Comparison of ENCODE assay signal across 14 cellular contexts in the genomic region with DNA sequence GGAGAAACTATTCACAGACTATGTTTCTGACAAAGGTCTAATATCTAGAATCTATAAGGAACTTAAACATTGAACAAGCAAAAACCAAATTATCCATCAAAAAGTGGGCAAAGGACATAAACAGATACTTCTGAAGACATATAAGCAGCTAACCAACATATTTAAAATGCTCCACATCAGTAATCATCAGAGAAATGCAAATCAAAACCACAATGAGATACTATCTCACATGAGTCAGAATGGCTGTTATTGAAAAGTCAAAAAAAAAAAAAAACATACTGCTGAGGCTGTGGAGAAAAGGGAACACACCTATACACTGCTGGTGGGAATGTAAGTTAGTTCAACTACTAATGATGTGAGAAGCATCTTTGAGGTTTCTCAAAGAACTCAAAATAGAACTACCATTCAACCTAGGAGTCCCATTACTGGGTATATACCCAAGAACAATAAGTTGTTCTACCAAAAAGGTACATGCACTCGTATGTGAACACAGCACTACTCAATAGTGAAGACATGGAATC.
DNase-seq lines count a peak whose midpoint lies in the region; ATAC-seq and TF ChIP-seq lines count a peak whose summit lies in the region.
"Had no signal": no experiment of that assay in that cellular context is flagged by ENCODE, and none has a peak within 500 bp of the region (broad histone marks: within the 10 kb centered on the region; RNA-seq: fewer than 3 reads in every experiment).

No MANE protein-coding gene starts in this region.

- H3K27ac ChIP-seq in osteoblast (ENCODE audit: low read depth, low read length), result no peak overlapping the region
- H3K27ac ChIP-seq: left ventricle myocardium inferior had no signal

- H3K36me3 ChIP-seq in adipocyte (ENCODE audit: control insufficient read depth, insufficient read depth, low read length, severe bottlenecking) (no peaks in the 10 kb centered on the region), osteoblast (ENCODE audit: insufficient read depth, low read length) (no peaks in the 10 kb centered on the region)
- H3K36me3 ChIP-seq: left ventricle myocardium inferior had no signal

- peak; percentile 95 for ATAC-seq in GM18868 (IDR thresholded peaks at IDR 0.05; ENCODE audit: unreplicated experiment)
- ATAC-seq in HG03354 (IDR thresholded peaks at IDR 0.05; ENCODE audit: poor library complexity, severe bottlenecking, unreplicated experiment), result peak; percentile 45
- ATAC-seq in GM21367 (IDR thresholded peaks at IDR 0.05; ENCODE audit: unreplicated experiment), result no peak
- no peak for ATAC-seq in HG03520 (IDR thresholded peaks at IDR 0.05; ENCODE audit: unreplicated experiment)
- ATAC-seq in HG02571 (IDR thresholded peaks at IDR 0.05; ENCODE audit: unreplicated experiment), result no peak
- ATAC-seq: activated CD4-positive, alpha-beta T cell treated with anti-CD3 and anti-CD28 coated beads for 36 hours; Right ventricle myocardium inferior had no signal

- H3K4me3 ChIP-seq in adipocyte (ENCODE audit: low read length), result no peak overlapping the region
- H3K4me3 ChIP-seq in osteoblast (ENCODE audit: insufficient read depth, low read length), result no peak overlapping the region
- H3K4me3 ChIP-seq: left ventricle myocardium inferior had no signal

- peak; percentile 63 for DNase-seq in adipocyte (ENCODE audit: low read depth)
- DNase-seq in osteoblast (ENCODE audit: insufficient read length, low spot score, missing footprints), result peak; percentile 32
- no peak for DNase-seq in NCI-H1092 (lab: John Stamatoyannopoulos, UW)
- DNase-seq: activated CD4-positive, alpha-beta T cell treated with anti-CD3 and anti-CD28 coated beads for 36 hours; DMS79 treated with DMSO at 0.1 percent for 48 hours; erythroblast; left ventricle myocardium inferior; NCI-H1694 had no signal

- H4K20me1 ChIP-seq in osteoblast (ENCODE audit: insufficient read depth, low read length), result no peaks in the 10 kb centered on the region

- no peak overlapping the region for H3K4me2 ChIP-seq in osteoblast (ENCODE audit: insufficient read depth, low read length)

- H3K9me3 ChIP-seq in adipocyte (ENCODE audit: control insufficient read depth, low read length) (no peaks in the 10 kb centered on the region), osteoblast (ENCODE audit: low read depth, low read length) (no peaks in the 10 kb centered on the region)
- H3K9me3 ChIP-seq: left ventricle myocardium inferior had no signal

- no peak overlapping the region for H2AFZ ChIP-seq in osteoblast (ENCODE audit: low read length)

- no peaks in the 10 kb centered on the region for H3K79me2 ChIP-seq in osteoblast (ENCODE audit: insufficient read depth, low read length)

- H3K27me3 ChIP-seq in adipocyte (replicated peaks; ENCODE audit: control insufficient read depth, insufficient read depth, low read length), result no peaks in the 10 kb centered on the region
- H3K27me3 ChIP-seq in osteoblast (ENCODE audit: insufficient read depth, low read length), result no peaks in the 10 kb centered on the region

- H3K4me1 ChIP-seq in adipocyte (ENCODE audit: control insufficient read depth, insufficient read depth, low read length) (peaks cover 8% of the 10 kb centered on the region), osteoblast (ENCODE audit: insufficient read depth, low read length) (peaks cover 5% of the 10 kb centered on the region)
- H3K4me1 ChIP-seq: left ventricle myocardium inferior had no signal

- no peak for TF ChIP-seq CTCF in osteoblast (IDR thresholded peaks at IDR 0.05; ENCODE audit: extremely low read depth, low read depth, low read length)

- H3K9ac ChIP-seq in adipocyte (ENCODE audit: low read length), result no peak overlapping the region

Comparison
In these comparisons a context has a peak if more than half of its experiments do, and no peak if none do; other contexts are left out.
1. ATAC-seq: peak in GM18868 (single experiment) and HG03354 (single experiment); none in GM21367 (single experiment), HG03520 (single experiment) and HG02571 (single experiment).